In genomic region chr2:43212931-43213330, GRCh38 we compare ENCODE assay signal across 10 cellular contexts. TPM values are rescaled to one million over a fixed set of nuclear protein-coding genes. Genes with fewer than 3 reads are reported as not detected.
DNase-seq lines count a peak whose midpoint lies in the region; ATAC-seq and TF ChIP-seq lines count a peak whose summit lies in the region.
"Had no signal": no experiment of that assay in that cellular context is flagged by ENCODE, and none has a peak within 500 bp of the region (broad histone marks: within the 10 kb centered on the region; RNA-seq: fewer than 3 reads in every experiment).

No MANE protein-coding gene starts in this region.

- DNase-seq in GF-D8 (lab: John Stamatoyannopoulos, UW) (peak; percentile 97), T-helper 17 cell (no peak), right atrium auricular region (ENCODE audit: low spot score) (peak; percentile 77), EL (no peak), DMS79 treated with DMSO at 0.1 percent for 48 hours (lab: John Stamatoyannopoulos, UW) (no peak), NCI-H82 treated with DMSO at 0.1 percent for 48 hours (lab: John Stamatoyannopoulos, UW; ENCODE audit: unreplicated experiment) (no peak)
- DNase-seq: activated gamma-delta T cell, NCI-H2227 treated with DMSO at 0.1 percent for 48 hours had no signal

- no peak overlapping the region for H3K4me3 Mint-ChIP-seq in T-helper 17 cell

- H3K9me3 ChIP-seq in T-helper 17 cell (ENCODE audit: control insufficient read depth, low read length, poor library complexity, severe bottlenecking) (no peaks in the 10 kb centered on the region), right atrium auricular region (no peaks in the 10 kb centered on the region), skeletal muscle tissue (ENCODE audit: control insufficient read depth in 3 of 3, low read length in 3 of 3) (no peaks in the 10 kb centered on the region)

- H3K27me3 ChIP-seq in right atrium auricular region (no peaks in the 10 kb centered on the region), skeletal muscle tissue (ENCODE audit: control insufficient read depth in 3 of 3, insufficient read depth in 3 of 3, low read length in 3 of 3) (no peaks in the 10 kb centered on the region)

- H3K4me1 ChIP-seq in right atrium auricular region (peaks cover 0 to 21% of the 10 kb centered on the region in 2 donors), skeletal muscle tissue (ENCODE audit: control insufficient read depth in 3 of 3, insufficient read depth in 3 of 3, low read length in 3 of 3) (peaks cover 11 to 29% (median 26%) of the 10 kb centered on the region in 3 donors)

- peak overlapping the region; percentile 34 for H3K27ac Mint-ChIP-seq in T-helper 17 cell

- H3K4me3 ChIP-seq in right atrium auricular region (no peak overlapping the region), skeletal muscle tissue (ENCODE audit: low read length in 3 of 3) (no peak overlapping the region)

- peak; percentile 24 for ATAC-seq in T-helper 17 cell
- no peak for ATAC-seq in HG02884 (IDR thresholded peaks at IDR 0.05; ENCODE audit: unreplicated experiment)

- peaks cover 27% of the 10 kb centered on the region for H3K4me1 Mint-ChIP-seq in T-helper 17 cell

- H3K36me3 ChIP-seq in right atrium auricular region (no peaks in the 10 kb centered on the region), skeletal muscle tissue (ENCODE audit: control insufficient read depth in 3 of 3, insufficient read depth in 3 of 3, low read length in 3 of 3) (no peaks in the 10 kb centered on the region)

- no peaks in the 10 kb centered on the region for H3K27me3 Mint-ChIP-seq in T-helper 17 cell

- H3K36me3 Mint-ChIP-seq in T-helper 17 cell (ENCODE audit: low read depth): peaks cover 4% of the 10 kb centered on the region

- TF ChIP-seq CTCF in right atrium auricular region (IDR thresholded peaks at IDR 0.05): no peak

- H3K27ac ChIP-seq in right atrium auricular region (peak overlapping the region in 1 of 2 donors; percentile 48), skeletal muscle tissue (ENCODE audit: low read depth, low read length) (peak overlapping the region; percentile 30)

- H3K9ac ChIP-seq in skeletal muscle tissue (ENCODE audit: low read depth in 1 of 3, low read length in 3 of 3): no peak overlapping the region

RNA-seq across cellular contexts. Expression of gene ZFP36L2, which starts 13.5 kb away (rescaled TPM):
- 100 to 1,000 TPM; 501 to 627 TPM for total RNA-seq in T-helper 17 cell
- 10 to 100 TPM; 43.2 to 47.3 TPM for total RNA-seq in right atrium auricular region
- total RNA-seq in skeletal muscle tissue: 14.1 TPM

Comparison
In these comparisons a context has a peak if more than half of its experiments do, and no peak if none do; other contexts are left out.
1. DNase-seq: peak in GF-D8 (single experiment) and right atrium auricular region (single experiment); none in T-helper 17 cell (0 of 3), EL (single experiment), DMS79 treated with DMSO at 0.1 percent for 48 hours (single experiment) and NCI-H82 treated with DMSO at 0.1 percent for 48 hours (single experiment).
2. RNA of gene ZFP36L2, which starts 13.5 kb away (total RNA-seq): 501 to 627 TPM in T-helper 17 cell; 43.2 to 47.3 TPM in right atrium auricular region and 14.1 TPM in skeletal muscle tissue (single experiment); every median in the first group is over 10 times any median in the second.